ENCODE assay signal across 8 cellular contexts in genomic region chr18:33839452-33840225, GRCh38.
DNase-seq lines count a peak whose midpoint lies in the region; ATAC-seq and TF ChIP-seq lines count a peak whose summit lies in the region.
"Had no signal": no experiment of that assay in that cellular context is flagged by ENCODE, and none has a peak within 500 bp of the region (broad histone marks: within the 10 kb centered on the region; RNA-seq: fewer than 3 reads in every experiment).

No MANE protein-coding gene starts in this region.

- ATAC-seq in HG03039 (IDR thresholded peaks at IDR 0.05; ENCODE audit: unreplicated experiment) (peak; percentile 71), left lung (peak; percentile 79), HG02840 (IDR thresholded peaks at IDR 0.05; ENCODE audit: low FRiP score, unreplicated experiment) (no peak)
- ATAC-seq: activated T-cell treated with anti-CD3 and anti-CD28 coated beads, Interleukin-2, amount 50 U/mL, for 72 hours had no signal

- H3K4me3 ChIP-seq in brain microvascular endothelial cell (ENCODE audit: low read depth, low read length) (no peak overlapping the region), left lung (no peak overlapping the region)

- in situ Hi-C loops in GM13976 (cut with MboI; ENCODE audit: low sequenced_read_pairs, unreplicated experiment) (loop anchor here (25.0 kb wide), 1 partner anchor 948 kb away; no protein-coding TSS in a partner anchor), brain microvascular endothelial cell (cut with HindIII; ENCODE audit: low pct_ligation_motif_present, low sequenced_read_pairs) (no loop called here)

- intact Hi-C loops in left lung (cut with DNase I), result no loop called here

- peak; percentile 32 for DNase-seq in GM13976 (ENCODE audit: low spot score)
- DNase-seq in NCI-H2227 (lab: John Stamatoyannopoulos, UW; ENCODE audit: unreplicated experiment), result peak; percentile 86
- DNase-seq in brain microvascular endothelial cell, result peak; percentile 50
- no peak for DNase-seq in left lung
- no peak for DNase-seq in KG1 (lab: John Stamatoyannopoulos, UW)

- no peaks in the 10 kb centered on the region for H3K36me3 ChIP-seq in brain microvascular endothelial cell (replicated peaks)
- H3K36me3 ChIP-seq in left lung, result no peaks in the 10 kb centered on the region

- TF ChIP-seq CTCF in GM13976 (IDR thresholded peaks at IDR 0.05; ENCODE audit: borderline replicate concordance, control extremely low read depth, extremely low read depth, insufficient read depth, missing control alignments) (peak; percentile 57), brain microvascular endothelial cell (IDR thresholded peaks at IDR 0.05; ENCODE audit: low read depth, low read length, missing control alignments) (peak; percentile 75), left lung (IDR thresholded peaks at IDR 0.05) (peak; percentile 33 to 56)

- H3K27ac ChIP-seq in brain microvascular endothelial cell, result no peak overlapping the region
- no peak overlapping the region for H3K27ac ChIP-seq in left lung

- no peaks in the 10 kb centered on the region for H3K9me3 ChIP-seq in left lung

- H3K4me1 ChIP-seq in left lung, result no peaks in the 10 kb centered on the region

- H3K27me3 ChIP-seq in brain microvascular endothelial cell (replicated peaks) (no peaks in the 10 kb centered on the region), left lung (no peaks in the 10 kb centered on the region)

Comparison
In these comparisons a context has a peak if more than half of its experiments do, and no peak if none do; other contexts are left out.
1. DNase-seq: peak in GM13976 (single experiment), NCI-H2227 (single experiment) and brain microvascular endothelial cell (single experiment); none in left lung (0 of 2) and KG1 (single experiment).
2. Peak in every context shown above with its lines, with median percentiles within 50 percentile points of each other: CTCF ChIP-seq.